Comparison of ENCODE assay signal across 2 cellular contexts in the genomic region with DNA sequence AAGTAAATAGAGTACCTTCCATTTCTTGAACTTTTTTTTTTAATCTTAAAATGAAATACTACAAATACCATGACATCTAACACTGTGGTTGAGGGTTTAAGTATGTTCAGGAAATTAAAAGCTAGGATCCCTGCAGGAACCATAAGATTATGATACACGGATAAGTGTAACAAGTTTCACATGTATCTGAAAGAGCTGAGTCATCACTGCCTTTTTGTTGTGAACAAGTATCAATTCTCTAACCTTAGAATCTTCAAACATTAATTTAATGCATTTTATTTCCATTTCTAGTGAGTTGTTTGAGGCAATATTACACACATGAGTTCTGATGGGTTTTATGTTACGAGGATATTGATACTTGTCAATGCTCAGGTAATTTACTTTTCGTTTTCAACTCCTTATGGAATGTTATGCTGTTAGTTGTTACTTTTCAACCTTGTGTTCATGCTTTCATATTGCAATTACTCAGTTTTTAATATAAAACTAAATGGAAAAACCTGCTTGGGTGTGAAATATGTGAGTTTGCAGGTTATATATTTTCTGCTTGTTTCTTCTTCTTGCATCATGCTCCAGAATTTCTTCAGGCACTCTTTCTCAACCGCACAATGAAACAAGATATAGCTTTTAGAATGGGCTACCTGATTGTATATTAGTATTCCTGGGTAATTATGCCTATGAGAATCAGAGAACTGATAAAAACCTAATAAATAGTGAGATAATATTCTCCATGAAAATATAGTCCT.
TF ChIP-seq lines count a peak whose summit lies in the region.

No MANE protein-coding gene starts in this region.

TF ChIP-seq in HepG2, 621 proteins besides CTCF, POLR2A, EP300 and RAD21 (continued from another document):
- TF ChIP-seq, protein P1, sequence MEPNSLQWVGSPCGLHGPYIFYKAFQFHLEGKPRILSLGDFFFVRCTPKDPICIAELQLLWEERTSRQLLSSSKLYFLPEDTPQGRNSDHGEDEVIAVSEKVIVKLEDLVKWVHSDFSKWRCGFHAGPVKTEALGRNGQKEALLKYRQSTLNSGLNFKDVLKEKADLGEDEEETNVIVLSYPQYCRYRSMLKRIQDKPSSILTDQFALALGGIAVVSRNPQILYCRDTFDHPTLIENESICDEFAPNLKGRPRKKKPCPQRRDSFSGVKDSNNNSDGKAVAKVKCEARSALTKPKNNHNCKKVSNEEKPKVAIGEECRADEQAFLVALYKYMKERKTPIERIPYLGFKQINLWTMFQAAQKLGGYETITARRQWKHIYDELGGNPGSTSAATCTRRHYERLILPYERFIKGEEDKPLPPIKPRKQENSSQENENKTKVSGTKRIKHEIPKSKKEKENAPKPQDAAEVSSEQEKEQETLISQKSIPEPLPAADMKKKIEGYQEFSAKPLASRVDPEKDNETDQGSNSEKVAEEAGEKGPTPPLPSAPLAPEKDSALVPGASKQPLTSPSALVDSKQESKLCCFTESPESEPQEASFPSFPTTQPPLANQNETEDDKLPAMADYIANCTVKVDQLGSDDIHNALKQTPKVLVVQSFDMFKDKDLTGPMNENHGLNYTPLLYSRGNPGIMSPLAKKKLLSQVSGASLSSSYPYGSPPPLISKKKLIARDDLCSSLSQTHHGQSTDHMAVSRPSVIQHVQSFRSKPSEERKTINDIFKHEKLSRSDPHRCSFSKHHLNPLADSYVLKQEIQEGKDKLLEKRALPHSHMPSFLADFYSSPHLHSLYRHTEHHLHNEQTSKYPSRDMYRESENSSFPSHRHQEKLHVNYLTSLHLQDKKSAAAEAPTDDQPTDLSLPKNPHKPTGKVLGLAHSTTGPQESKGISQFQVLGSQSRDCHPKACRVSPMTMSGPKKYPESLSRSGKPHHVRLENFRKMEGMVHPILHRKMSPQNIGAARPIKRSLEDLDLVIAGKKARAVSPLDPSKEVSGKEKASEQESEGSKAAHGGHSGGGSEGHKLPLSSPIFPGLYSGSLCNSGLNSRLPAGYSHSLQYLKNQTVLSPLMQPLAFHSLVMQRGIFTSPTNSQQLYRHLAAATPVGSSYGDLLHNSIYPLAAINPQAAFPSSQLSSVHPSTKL (CRISPR knock-in tag; IDR thresholded peaks at IDR 0.05), result no peak
- TF ChIP-seq MAFF (IDR thresholded peaks at IDR 0.05; ENCODE audit: low read depth, low read length) (peak; percentile 61; the same call in 1 of the 2 replicates), ZNF383 (CRISPR knock-in tag; IDR thresholded peaks at IDR 0.05; ENCODE audit: borderline replicate concordance) (no peak), NFE2L2 (IDR thresholded peaks at IDR 0.05; ENCODE audit: low read length) (peak; percentile 58), FOXK2 (IDR thresholded peaks at IDR 0.05) (no peak), MNT (IDR thresholded peaks at IDR 0.05) (no peak), ZNF792 (CRISPR knock-in tag; IDR thresholded peaks at IDR 0.05) (no peak), CSRNP1 (CRISPR knock-in tag; IDR thresholded peaks at IDR 0.05) (no peak), GTF3A (CRISPR knock-in tag; conservative IDR thresholded peaks at IDR 0.05) (no peak), MAFK (conservative IDR thresholded peaks at IDR 0.05 in 1 of 2, IDR thresholded peaks at IDR 0.05 in 1 of 2; ENCODE audit: low read length in 2 of 2) (peak; percentile 63 to 84), FOSL2 (CRISPR knock-in tag; IDR thresholded peaks at IDR 0.05) (no peak)
- TF ChIP-seq, protein P2, sequence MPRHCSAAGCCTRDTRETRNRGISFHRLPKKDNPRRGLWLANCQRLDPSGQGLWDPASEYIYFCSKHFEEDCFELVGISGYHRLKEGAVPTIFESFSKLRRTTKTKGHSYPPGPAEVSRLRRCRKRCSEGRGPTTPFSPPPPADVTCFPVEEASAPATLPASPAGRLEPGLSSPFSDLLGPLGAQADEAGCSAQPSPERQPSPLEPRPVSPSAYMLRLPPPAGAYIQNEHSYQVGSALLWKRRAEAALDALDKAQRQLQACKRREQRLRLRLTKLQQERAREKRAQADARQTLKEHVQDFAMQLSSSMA (CRISPR knock-in tag; IDR thresholded peaks at IDR 0.05), result no peak
- TF ChIP-seq, protein P3, sequence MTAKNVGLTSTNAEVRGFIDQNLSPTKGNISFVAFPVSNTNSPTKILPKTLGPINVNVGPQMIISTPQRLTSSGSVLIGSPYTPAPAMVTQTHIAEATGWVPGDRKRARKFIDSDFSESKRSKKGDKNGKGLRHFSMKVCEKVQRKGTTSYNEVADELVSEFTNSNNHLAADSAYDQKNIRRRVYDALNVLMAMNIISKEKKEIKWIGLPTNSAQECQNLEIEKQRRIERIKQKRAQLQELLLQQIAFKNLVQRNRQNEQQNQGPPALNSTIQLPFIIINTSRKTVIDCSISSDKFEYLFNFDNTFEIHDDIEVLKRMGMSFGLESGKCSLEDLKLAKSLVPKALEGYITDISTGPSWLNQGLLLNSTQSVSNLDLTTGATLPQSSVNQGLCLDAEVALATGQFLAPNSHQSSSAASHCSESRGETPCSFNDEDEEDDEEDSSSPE (CRISPR knock-in tag; IDR thresholded peaks at IDR 0.05), result no peak

TF ChIP-seq in K562, 482 proteins besides CTCF, POLR2A, EP300 and RAD21 (continued from another document):
- TF ChIP-seq CHAMP1 (IDR thresholded peaks at IDR 0.05) (no peak), C11orf30 (IDR thresholded peaks at IDR 0.05; ENCODE audit: low read depth) (peak; percentile 42; the same call in 1 of the 2 replicates), TCF15 (CRISPR knock-in tag; IDR thresholded peaks at IDR 0.05) (no peak), CEBPG (CRISPR knock-in tag; IDR thresholded peaks at IDR 0.05) (no peak), CEBPG (tag; conservative IDR thresholded peaks at IDR 0.05 in 1 of 2, IDR thresholded peaks at IDR 0.05 in 1 of 2) (peak; percentile 38 to 79; a peak in 2 of 4 replicates), MBD2 (IDR thresholded peaks at IDR 0.05; ENCODE audit: borderline replicate concordance, low read depth) (no peak), ZNF232 (CRISPR knock-in tag; IDR thresholded peaks at IDR 0.05) (no peak)
TF ChIP-seq in K562: peak in this region for 7.
